9 cellular contexts compared by ENCODE assay signal in the genomic region with DNA sequence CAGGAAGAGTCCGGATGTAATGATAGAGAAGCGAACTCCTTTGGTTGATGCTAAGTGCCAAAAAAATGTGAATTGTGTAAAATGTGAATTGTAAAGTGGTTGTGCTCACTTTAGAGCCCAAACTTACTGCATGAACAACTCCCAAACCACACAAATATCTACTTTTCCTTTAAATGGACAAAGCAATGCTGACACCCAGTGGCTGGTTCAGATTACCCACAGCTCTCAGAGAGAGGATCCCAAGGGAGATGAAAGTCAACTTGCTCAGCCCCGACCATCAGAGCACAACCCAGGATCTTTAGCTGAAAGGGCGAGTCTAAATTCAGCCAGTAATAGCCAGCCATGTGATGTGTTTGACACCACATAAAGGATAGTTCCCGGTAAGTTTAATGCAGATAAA.
A peak's percentile ranks its signal among the peaks of the same experiment; 100 is the strongest.
DNase-seq lines count a peak whose midpoint lies in the region; ATAC-seq lines count a peak whose summit lies in the region.
"Had no signal": no experiment of that assay in that cellular context is flagged by ENCODE, and none has a peak within 500 bp of the region (broad histone marks: within the 10 kb centered on the region; RNA-seq: fewer than 3 reads in every experiment).

No MANE protein-coding gene starts in this region.

- in situ Hi-C loops in Caki2 (cut with HindIII; ENCODE audit: low pct_unique_long_range_greater_than_20kb, low sequenced_read_pairs) = no loop called here

- peak; percentile 22 for DNase-seq in Caki2 (ENCODE audit: low read depth)
- peak; percentile 2 for DNase-seq in HK-2 (ENCODE audit: unreplicated experiment)
- DNase-seq in SK-N-DZ (ENCODE audit: low spot score) = peak; percentile 3
- peak; percentile 23 for DNase-seq in kidney tubule cell (ENCODE audit: low spot score)
- DNase-seq in GF-D8 (lab: John Stamatoyannopoulos, UW) = no peak
- no peak for DNase-seq in effector memory CD8-positive, alpha-beta T cell
- DNase-seq in T-helper 1 cell = no peak

- ATAC-seq in effector memory CD8-positive, alpha-beta T cell (replicated peaks) = no peak
- ATAC-seq in HG03439 (IDR thresholded peaks at IDR 0.05; ENCODE audit: unreplicated experiment) = no peak

- H3K4me3 Mint-ChIP-seq in effector memory CD8-positive, alpha-beta T cell = no peak overlapping the region
- H3K4me3 Mint-ChIP-seq: activated naive CD8-positive, alpha-beta T cell had no signal

- H3K9me3 Mint-ChIP-seq in effector memory CD8-positive, alpha-beta T cell = no peaks in the 10 kb centered on the region

- peaks cover 6 to 7% of the 10 kb centered on the region in 2 donors for H3K27me3 Mint-ChIP-seq in effector memory CD8-positive, alpha-beta T cell

- H3K27ac Mint-ChIP-seq in effector memory CD8-positive, alpha-beta T cell = no peak overlapping the region
- H3K27ac Mint-ChIP-seq: activated naive CD8-positive, alpha-beta T cell had no signal

- no peaks in the 10 kb centered on the region for H3K36me3 Mint-ChIP-seq in effector memory CD8-positive, alpha-beta T cell (ENCODE audit: insufficient read depth)
- H3K36me3 Mint-ChIP-seq: activated naive CD8-positive, alpha-beta T cell had no signal

- no peaks in the 10 kb centered on the region for H3K4me1 Mint-ChIP-seq in effector memory CD8-positive, alpha-beta T cell (ENCODE audit: low read depth in 2 of 2)

Comparison
In these comparisons a context has a peak if more than half of its experiments do, and no peak if none do; other contexts are left out.
1. DNase-seq: peak in Caki2 (single experiment), HK-2 (single experiment), SK-N-DZ (single experiment) and kidney tubule cell (single experiment); none in GF-D8 (single experiment), effector memory CD8-positive, alpha-beta T cell (0 of 3) and T-helper 1 cell (0 of 5).